Comparison of ENCODE assay signal across 23 cellular contexts in the genomic region with DNA sequence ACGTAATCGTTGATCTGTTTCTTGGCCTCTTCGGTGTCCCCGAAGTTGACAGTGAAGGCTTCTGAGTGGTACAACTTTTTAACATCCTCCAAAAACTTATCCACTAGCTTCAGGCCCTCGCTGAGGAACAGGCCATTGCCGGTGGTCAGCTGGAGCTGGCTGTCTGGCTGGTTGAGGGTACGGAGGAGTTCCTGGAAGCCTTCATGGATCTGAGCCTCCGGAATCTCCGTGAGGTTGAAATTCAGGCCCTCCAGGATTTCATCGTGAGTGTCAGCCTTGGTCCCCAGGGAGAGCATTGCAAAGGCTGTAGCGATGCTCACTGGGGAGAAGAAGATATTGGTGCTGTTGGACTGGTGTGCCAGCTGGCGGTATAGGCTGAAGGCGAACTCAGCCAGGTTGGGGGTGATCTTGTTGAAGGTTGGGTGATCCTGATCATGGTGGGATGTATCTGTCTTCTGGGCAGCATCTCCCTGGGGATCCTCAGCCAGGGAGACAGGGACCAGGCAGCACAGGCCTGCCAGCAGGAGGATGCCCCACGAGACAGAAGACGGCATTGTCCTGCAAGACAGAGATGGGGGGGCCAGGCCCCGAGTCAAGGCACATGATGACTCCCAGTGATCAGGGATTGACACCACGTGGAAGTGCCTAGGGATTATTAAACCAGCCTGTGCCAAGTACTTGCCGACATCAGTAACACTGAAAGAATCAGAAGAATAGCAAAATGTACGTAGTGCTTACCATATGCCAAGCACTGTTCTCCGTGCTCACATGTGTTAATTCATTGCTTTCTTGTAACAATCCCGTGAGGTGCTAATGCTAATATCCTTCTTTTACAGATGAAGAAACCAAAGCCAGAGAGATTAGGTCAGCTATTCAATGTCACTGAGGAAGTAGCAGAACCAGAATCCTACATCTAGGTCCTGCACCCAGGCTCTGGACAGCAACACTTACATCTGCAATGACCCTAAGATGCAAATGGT. TPM values are rescaled to one million over a fixed set of nuclear protein-coding genes. Genes with fewer than 3 reads are reported as not detected.
DNase-seq lines count a peak whose midpoint lies in the region; ATAC-seq, FAIRE-seq and TF ChIP-seq lines count a peak whose summit lies in the region.
"Had no signal": no experiment of that assay in that cellular context is flagged by ENCODE, and none has a peak within 500 bp of the region (broad histone marks: within the 10 kb centered on the region; RNA-seq: fewer than 3 reads in every experiment).

No MANE protein-coding gene starts in this region.

- peaks cover 38 to 73% of the 10 kb centered on the region in 2 experiments for H3K36me3 ChIP-seq in HepG2 (replicated peaks in 1 of 2; ENCODE audit: control insufficient read depth in 1 of 2, insufficient read depth in 2 of 2, low read length in 2 of 2)

- BruUV-seq in HepG2 (replicated peaks; lab: Mats Ljungman, UMichigan) = TSS peak; percentile 43

- peaks cover 87% of the 10 kb centered on the region for H3K4me1 ChIP-seq in HepG2 (ENCODE audit: insufficient read depth, low read length)

- no peaks in the 10 kb centered on the region for H3K9me3 Mint-ChIP-seq in type B pancreatic cell

- intact Hi-C loops in HepG2 (cut with micrococcal nuclease; ENCODE audit: unreplicated experiment) = no loop called here

- H3K27me3 ChIP-seq in HepG2 (ENCODE audit: control insufficient read depth in 1 of 2, insufficient read depth in 2 of 2, low read length in 2 of 2) = no peaks in the 10 kb centered on the region; a peak in 1 of 5 replicates

- H3K27me3 Mint-ChIP-seq in type B pancreatic cell = no peaks in the 10 kb centered on the region

- H3K27ac ChIP-seq in coronary artery (no peak overlapping the region), HepG2 (ENCODE audit: extremely low read length, insufficient read depth, low read length) (peak overlapping the region; percentile 90)

- no peak for ATAC-seq in HepG2
- ATAC-seq: K562 had no signal

- no peaks in the 10 kb centered on the region for H3K36me3 Mint-ChIP-seq in type B pancreatic cell

- TF ChIP-seq EP300 in HepG2 (IDR thresholded peaks at IDR 0.05; ENCODE audit: low read depth in 2 of 2, low read length in 2 of 2) (no peak), HepG2 (CRISPR knock-in tag; IDR thresholded peaks at IDR 0.05; ENCODE audit: borderline replicate concordance) (no peak)

- H2AFZ ChIP-seq in HepG2 (ENCODE audit: low read length) = no peak overlapping the region

- 0 out of 2 replicates have a peak overlapping the region, but pooled peaks have one; percentile 24 for H3K9ac ChIP-seq in HepG2 (ENCODE audit: insufficient read depth, low read depth, low read length)
- H3K9ac ChIP-seq: SK-N-SH had no signal

- H3K9me3 ChIP-seq in HepG2 (ENCODE audit: low read length) = no peaks in the 10 kb centered on the region
- H3K9me3 ChIP-seq: SK-N-SH had no signal

- TF ChIP-seq CTCF in coronary artery (IDR thresholded peaks at IDR 0.05) (no peak), HepG2 (CRISPR knock-in tag; IDR thresholded peaks at IDR 0.05) (no peak), type B pancreatic cell (conservative IDR thresholded peaks at IDR 0.05) (no peak)

- no peak for TF ChIP-seq RAD21 in HepG2 (CRISPR knock-in tag; IDR thresholded peaks at IDR 0.05)

- peak; percentile 54 for DNase-seq in activated effector memory CD4-positive, alpha-beta T cell treated with anti-CD3 and anti-CD28 coated beads, Interleukin-2, amount 50 U/mL, for 16 hours
- DNase-seq in activated effector memory CD4-positive, alpha-beta T cell treated with Interleukin-2 at 50 U/mL for 16 hours = no peak
- DNase-seq in coronary artery (ENCODE audit: low spot score) (peak; percentile 59), HepG2 (ENCODE audit: low spot score) (no peak), type B pancreatic cell (ENCODE audit: extremely low spot score, unreplicated experiment) (peak; percentile 59), NOMO-1 treated with dmso at 0.1 percent for 144 hours (lab: John Stamatoyannopoulos, UW; ENCODE audit: unreplicated experiment) (no peak), GF-D8 (lab: John Stamatoyannopoulos, UW) (no peak), CD1c-positive myeloid dendritic cell (ENCODE audit: extremely low spot score) (no peak)
- DNase-seq: DMS 273 treated with DMSO at 0.1 percent for 48 hours, GOT3, NCI-H1105 treated with DMSO at 0.1 percent for 48 hours, NCI-H1694 treated with DMSO at 0.1 percent for 48 hours, NCI-H2107, NCI-H510A, NCI-H774, OCI-M1, Right ventricle myocardium superior, SK-N-SH had no signal

- H3K4me2 ChIP-seq in HepG2 (ENCODE audit: low read depth, low read length) = peak overlapping the region; percentile 96
- H3K4me2 ChIP-seq: SK-N-SH had no signal

- H3K4me3 ChIP-seq in coronary artery = no peak overlapping the region
- peak overlapping the region in 2 of 3 experiments; percentile 21 to 47; a peak in 5 of 6 replicates for H3K4me3 ChIP-seq in HepG2 (replicated peaks in 1 of 3; ENCODE audit: insufficient read depth in 1 of 3, low read depth in 2 of 3, low read length in 3 of 3)
- H3K4me3 ChIP-seq: K562 had no signal

- H3K4me3 Mint-ChIP-seq in type B pancreatic cell = no peak overlapping the region

- POLR2A ChIA-PET in HepG2 (lab: Yijun Ruan, JAX) = interaction anchor here (0.8 to 6.5 kb wide), 9 partner anchors 7 to 103 kb away, joined by 3 to 88 read pairs (median 3); a partner anchor contains a TSS

- H4K20me1 ChIP-seq in HepG2 (ENCODE audit: insufficient read depth, low read length) = peaks cover 96% of the 10 kb centered on the region

- CTCF ChIA-PET in HepG2 (lab: Yijun Ruan, JAX; ENCODE audit: low intra/inter-chr PET ratio, low total read pairs) = no interaction called here

- H3K4me1 Mint-ChIP-seq in type B pancreatic cell (ENCODE audit: unreplicated experiment) = peaks cover 5% of the 10 kb centered on the region

- FAIRE-seq in HepG2 (lab: Jason Lieb, UNC) = no peak
- FAIRE-seq: A204.1, G401.6, GM19239, K562 had no signal

- in situ Hi-C loops in HepG2 (cut with HindIII; ENCODE audit: extremely low pct_ligation_motif_present, low pct_unique_long_range_greater_than_20kb) = no loop called here

- no peak overlapping the region for H3K27ac Mint-ChIP-seq in type B pancreatic cell

- WGBS in HepG2 (ENCODE audit: low lambda C conversion rate) = 61% methylated on average over 13 of the region's 21 CpGs

- peak in 1 of 2 experiments; percentile 48; a peak in 3 of 4 replicates for TF ChIP-seq POLR2A in HepG2 (IDR thresholded peaks at IDR 0.05; ENCODE audit: insufficient read depth in 1 of 2, low read depth in 2 of 2, low read length in 2 of 2)

- peaks cover 61% of the 10 kb centered on the region for H3K79me2 ChIP-seq in HepG2 (ENCODE audit: insufficient read depth, low read length)

RNA-seq across cellular contexts. Expression of a gene that starts 5.4 kb away (rescaled TPM):
- total RNA-seq in HepG2 (2016; rRNA removed; fragmentation: Illumina TruSeq; extraction: Trizol) (2,013 and 3,266 TPM in 2 replicates), type B pancreatic cell (ENCODE audit: low replicate concordance) (313 and 712 TPM in 2 replicates)
- total RNA-seq in HepG2 (2016; cell fraction: cytosol; rRNA removed; fragmentation: Illumina TruSeq; extraction: Trizol; ENCODE audit: low read depth) = 1,032 and 1,133 TPM in 2 replicates
- 1,778 and 3,168 TPM in 2 replicates for total RNA-seq in HepG2 (2016; cell fraction: insoluble cytoplasmic fraction; rRNA removed; fragmentation: Illumina TruSeq; extraction: Trizol)
- 2,429 and 2,540 TPM in 2 replicates for total RNA-seq in HepG2 (2016; cell fraction: membrane; rRNA removed; fragmentation: Illumina TruSeq; extraction: Trizol)
- 3,105 and 3,600 TPM in 2 replicates for total RNA-seq in HepG2 (2016; cell fraction: nucleus; rRNA removed; fragmentation: Illumina TruSeq; extraction: Trizol)
- 11,015 and 14,177 TPM in 2 replicates for polyA plus RNA-seq in HepG2 (2011; rRNA removed)
- 9,533 and 11,655 TPM in 2 replicates for polyA plus RNA-seq in HepG2 (2011; cell fraction: cytosol; rRNA removed)
- 2,313 and 3,208 TPM in 2 replicates for polyA plus RNA-seq in HepG2 (2011; cell fraction: nucleus; rRNA removed)
- 7,481 and 10,843 TPM in 2 replicates for polyA plus RNA-seq in HepG2 (2012)
- 4,767 and 4,962 TPM in 2 replicates for polyA plus RNA-seq in HepG2 (2016; cell fraction: cytosol; fragmentation: Illumina TruSeq; extraction: Trizol; ENCODE audit: low read depth)
- polyA plus RNA-seq in HepG2 (2016; cell fraction: insoluble cytoplasmic fraction; fragmentation: Illumina TruSeq; extraction: Trizol; ENCODE audit: low read depth) = 4,118 and 4,730 TPM in 2 replicates
- 6,083 and 6,679 TPM in 2 replicates for polyA plus RNA-seq in HepG2 (2016; cell fraction: membrane; fragmentation: Illumina TruSeq; extraction: Trizol; ENCODE audit: low read depth)
- polyA plus RNA-seq in HepG2 (2016; cell fraction: nucleus; fragmentation: Illumina TruSeq; extraction: Trizol; ENCODE audit: insufficient read depth, low read depth) = 8,870 and 9,648 TPM in 2 replicates
- 7.6 and 11,192 TPM in 2 replicates for polyA minus RNA-seq in HepG2 (2011; rRNA and poly(A)+ RNA removed; ENCODE audit: low replicate concordance)
- 3,443 and 4,995 TPM in 2 replicates for polyA minus RNA-seq in HepG2 (2011; cell fraction: cytosol; rRNA and poly(A)+ RNA removed)
- 1,177 and 2,207 TPM in 2 replicates for polyA minus RNA-seq in HepG2 (2011; cell fraction: nucleus; rRNA and poly(A)+ RNA removed)
- polyA plus RNA-seq: K562 had no signal

RNA-seq across cellular contexts. Expression of a gene that starts 16.5 kb away (rescaled TPM):
- 0.24 TPM in 1 of 2 replicates, not detected in the other for total RNA-seq in HepG2 (2016; rRNA removed; fragmentation: Illumina TruSeq; extraction: Trizol)
- not detected in 2 replicates for total RNA-seq in HepG2 (2016; cell fraction: cytosol; rRNA removed; fragmentation: Illumina TruSeq; extraction: Trizol; ENCODE audit: low read depth)
- 0.21 TPM in 1 of 2 replicates, not detected in the other for total RNA-seq in HepG2 (2016; cell fraction: insoluble cytoplasmic fraction; rRNA removed; fragmentation: Illumina TruSeq; extraction: Trizol)
- not detected in 2 replicates for total RNA-seq in HepG2 (2016; cell fraction: membrane; rRNA removed; fragmentation: Illumina TruSeq; extraction: Trizol)
- not detected in 2 replicates for total RNA-seq in HepG2 (2016; cell fraction: nucleus; rRNA removed; fragmentation: Illumina TruSeq; extraction: Trizol)
- polyA plus RNA-seq in HepG2 (2011; rRNA removed) = 0.08 TPM in 1 of 2 replicates, not detected in the other
- not detected in 2 replicates for polyA plus RNA-seq in HepG2 (2011; cell fraction: cytosol; rRNA removed)
- 0.81 and 0.84 TPM in 2 replicates for polyA plus RNA-seq in HepG2 (2011; cell fraction: nucleus; rRNA removed)
- 0.17 TPM in 1 of 2 replicates, not detected in the other for polyA plus RNA-seq in HepG2 (2012)
- not detected in 2 replicates for polyA plus RNA-seq in HepG2 (2016; cell fraction: cytosol; fragmentation: Illumina TruSeq; extraction: Trizol; ENCODE audit: low read depth)
- polyA plus RNA-seq in HepG2 (2016; cell fraction: insoluble cytoplasmic fraction; fragmentation: Illumina TruSeq; extraction: Trizol; ENCODE audit: low read depth) = not detected in 2 replicates
- 0.21 TPM in 1 of 2 replicates, not detected in the other for polyA plus RNA-seq in HepG2 (2016; cell fraction: membrane; fragmentation: Illumina TruSeq; extraction: Trizol; ENCODE audit: low read depth)
- not detected in 2 replicates for polyA plus RNA-seq in HepG2 (2016; cell fraction: nucleus; fragmentation: Illumina TruSeq; extraction: Trizol; ENCODE audit: insufficient read depth, low read depth)
- polyA minus RNA-seq in HepG2 (2011; rRNA and poly(A)+ RNA removed; ENCODE audit: low replicate concordance) = not detected in 2 replicates
- polyA minus RNA-seq in HepG2 (2011; cell fraction: cytosol; rRNA and poly(A)+ RNA removed) = not detected in 2 replicates
- 0.87 and 1.4 TPM in 2 replicates for polyA minus RNA-seq in HepG2 (2011; cell fraction: nucleus; rRNA and poly(A)+ RNA removed)
- total RNA-seq in type B pancreatic cell (ENCODE audit: low replicate concordance) = not detected in 2 replicates
- total RNA-seq: K562, Right ventricle myocardium superior had no signal
- polyA plus RNA-seq: BJ, K562, SK-N-SH had no signal

RNA-seq across cellular contexts. Expression of a gene that starts 59.8 kb away (rescaled TPM):
- total RNA-seq in HepG2 (2016; rRNA removed; fragmentation: Illumina TruSeq; extraction: Trizol) (144 and 260 TPM in 2 replicates), type B pancreatic cell (ENCODE audit: low replicate concordance) (0.77 and 1.2 TPM in 2 replicates)
- 46.5 and 59.8 TPM in 2 replicates for total RNA-seq in HepG2 (2016; cell fraction: cytosol; rRNA removed; fragmentation: Illumina TruSeq; extraction: Trizol; ENCODE audit: low read depth)
- 147 and 255 TPM in 2 replicates for total RNA-seq in HepG2 (2016; cell fraction: insoluble cytoplasmic fraction; rRNA removed; fragmentation: Illumina TruSeq; extraction: Trizol)
- total RNA-seq in HepG2 (2016; cell fraction: membrane; rRNA removed; fragmentation: Illumina TruSeq; extraction: Trizol) = 72.4 and 91.0 TPM in 2 replicates
- 209 and 232 TPM in 2 replicates for total RNA-seq in HepG2 (2016; cell fraction: nucleus; rRNA removed; fragmentation: Illumina TruSeq; extraction: Trizol)
- 333 and 391 TPM in 2 replicates for polyA plus RNA-seq in HepG2 (2011; rRNA removed)
- polyA plus RNA-seq in HepG2 (2011; cell fraction: cytosol; rRNA removed) = 334 and 367 TPM in 2 replicates
- polyA plus RNA-seq in HepG2 (2011; cell fraction: nucleus; rRNA removed) = 148 and 149 TPM in 2 replicates
- 165 and 183 TPM in 2 replicates for polyA plus RNA-seq in HepG2 (2012)
- 50.8 and 68.1 TPM in 2 replicates for polyA plus RNA-seq in HepG2 (2016; cell fraction: cytosol; fragmentation: Illumina TruSeq; extraction: Trizol; ENCODE audit: low read depth)
- polyA plus RNA-seq in HepG2 (2016; cell fraction: insoluble cytoplasmic fraction; fragmentation: Illumina TruSeq; extraction: Trizol; ENCODE audit: low read depth) = 148 and 161 TPM in 2 replicates
- 59.5 and 79.3 TPM in 2 replicates for polyA plus RNA-seq in HepG2 (2016; cell fraction: membrane; fragmentation: Illumina TruSeq; extraction: Trizol; ENCODE audit: low read depth)
- polyA plus RNA-seq in HepG2 (2016; cell fraction: nucleus; fragmentation: Illumina TruSeq; extraction: Trizol; ENCODE audit: insufficient read depth, low read depth) = 298 and 309 TPM in 2 replicates
- 295 TPM in 1 of 2 replicates, not detected in the other for polyA minus RNA-seq in HepG2 (2011; rRNA and poly(A)+ RNA removed; ENCODE audit: low replicate concordance)
- polyA minus RNA-seq in HepG2 (2011; cell fraction: cytosol; rRNA and poly(A)+ RNA removed) = 62.1 and 78.1 TPM in 2 replicates
- 54.3 and 66.5 TPM in 2 replicates for polyA minus RNA-seq in HepG2 (2011; cell fraction: nucleus; rRNA and poly(A)+ RNA removed)
- total RNA-seq: K562, Right ventricle myocardium superior had no signal
- polyA plus RNA-seq: BJ, K562 had no signal

Comparison
In these comparisons a context has a peak if more than half of its experiments do, and no peak if none do; other contexts are left out.
1. DNase-seq: peak in activated effector memory CD4-positive, alpha-beta T cell treated with anti-CD3 and anti-CD28 coated beads, Interleukin-2, amount 50 U/mL, for 16 hours (single experiment), coronary artery (single experiment) and type B pancreatic cell (single experiment); none in activated effector memory CD4-positive, alpha-beta T cell treated with Interleukin-2 at 50 U/mL for 16 hours (single experiment), HepG2 (single experiment), NOMO-1 treated with dmso at 0.1 percent for 144 hours (single experiment), GF-D8 (single experiment) and CD1c-positive myeloid dendritic cell (single experiment).
2. RNA of a gene that starts 59.8 kb away (total RNA-seq): 46.5 to 260 TPM in HepG2; 0.77 to 1.2 TPM in type B pancreatic cell; every median in the first group is over 10 times any median in the second.